ENCODE assay signal across 8 cellular contexts in the genomic region with DNA sequence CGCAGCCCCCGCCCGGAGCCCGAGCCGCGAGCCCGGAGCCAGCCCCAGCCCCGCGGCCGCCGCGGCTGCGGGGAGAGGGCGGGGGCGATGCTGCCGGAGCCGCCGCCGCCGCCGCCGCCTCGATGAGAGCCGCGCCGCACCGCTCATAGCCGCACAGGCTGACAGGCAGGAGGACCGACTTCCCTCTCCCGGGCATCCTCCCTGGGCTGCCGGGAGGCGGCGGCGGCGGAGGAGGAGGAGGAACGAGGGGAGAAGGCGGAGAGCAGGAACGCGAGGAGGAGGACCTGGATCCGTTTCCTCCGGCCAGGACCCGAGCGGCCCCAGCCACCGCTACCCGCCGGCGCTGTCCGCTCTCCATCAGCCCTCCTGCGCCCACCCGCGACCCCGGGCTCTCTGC. TPM values are rescaled to one million over a fixed set of nuclear protein-coding genes. Genes with fewer than 3 reads are reported as not detected.
A peak's percentile ranks its signal among the peaks of the same experiment; 100 is the strongest.
DNase-seq lines count a peak whose midpoint lies in the region; ATAC-seq, FAIRE-seq and TF ChIP-seq lines count a peak whose summit lies in the region.
"Had no signal": no experiment of that assay in that cellular context is flagged by ENCODE, and none has a peak within 500 bp of the region (broad histone marks: within the 10 kb centered on the region; RNA-seq: fewer than 3 reads in every experiment).

No MANE protein-coding gene starts in this region.

- CTCF ChIA-PET in activated naive CD4-positive, alpha-beta T cell treated with anti-CD3 and anti-CD28 coated beads for 36 hours (lab: Charles Lee): no interaction called here

- ATAC-seq in GM21576 (IDR thresholded peaks at IDR 0.05; ENCODE audit: unreplicated experiment) (peak; percentile 19), heart right ventricle (peak in 4 of 8 donors; percentile 6 to 24 (median 16))

- H3K36me3 Mint-ChIP-seq in activated naive CD4-positive, alpha-beta T cell treated with anti-CD3 and anti-CD28 coated beads for 36 hours (ENCODE audit: low read depth): no peaks in the 10 kb centered on the region

- H3K4me3 ChIP-seq in HUES64 (ENCODE audit: low read length) (peak overlapping the region; percentile 64), heart right ventricle (peak overlapping the region; percentile 37 to 80 (median 64)), rectal smooth muscle tissue (ENCODE audit: low read length) (peak overlapping the region; percentile 69)

- no peak for FAIRE-seq in GM12891 (lab: Jason Lieb, UNC)

- H3K4me1 ChIP-seq in HUES64 (ENCODE audit: insufficient read depth, low read length): peaks cover 7% of the 10 kb centered on the region
- peaks cover 0 to 34% (median 20%) of the 10 kb centered on the region in 9 donors for H3K4me1 ChIP-seq in heart right ventricle
- H3K4me1 ChIP-seq in rectal smooth muscle tissue (ENCODE audit: control insufficient read depth, insufficient read depth, low read length): peaks cover 4% of the 10 kb centered on the region

- H3K27me3 ChIP-seq in HUES64 (ENCODE audit: insufficient read depth, low read length) (peaks cover 91% of the 10 kb centered on the region), heart right ventricle (peaks cover 9 to 84% (median 54%) of the 10 kb centered on the region in 7 donors), rectal smooth muscle tissue (ENCODE audit: control insufficient read depth, insufficient read depth, low read length) (no peaks in the 10 kb centered on the region)

- H3K9ac ChIP-seq in HUES64 (ENCODE audit: low read depth, low read length) (no peak overlapping the region), rectal smooth muscle tissue (ENCODE audit: low read length) (no peak overlapping the region)

- H3K36me3 ChIP-seq in HUES64 (ENCODE audit: insufficient read depth, low read length): no peaks in the 10 kb centered on the region
- H3K36me3 ChIP-seq in heart right ventricle: no peaks in the 10 kb centered on the region
- no peaks in the 10 kb centered on the region for H3K36me3 ChIP-seq in rectal smooth muscle tissue (ENCODE audit: control insufficient read depth, insufficient read depth, low read length)

- peak; percentile 41 for DNase-seq in GM12891 (ENCODE audit: insufficient read length, low spot score)
- DNase-seq in activated naive CD4-positive, alpha-beta T cell treated with anti-CD3 and anti-CD28 coated beads for 36 hours: peak; percentile 32
- peak in 1 of 2 donors; percentile 48 for DNase-seq in heart right ventricle
- no peak for DNase-seq in NCI-H187 treated with DMSO at 0.1 percent for 48 hours (lab: John Stamatoyannopoulos, UW)

- TF ChIP-seq POLR2A in GM12891 (IDR thresholded peaks at IDR 0.05; ENCODE audit: low read depth, low read length): no peak

- H3K27ac ChIP-seq in HUES64 (ENCODE audit: low read depth, low read length) (no peak overlapping the region), heart right ventricle (peak overlapping the region in 5 of 10 donors; percentile 43 to 66 (median 53)), rectal smooth muscle tissue (ENCODE audit: low read depth, low read length) (peak overlapping the region; percentile 66)

- intact Hi-C loops in activated naive CD4-positive, alpha-beta T cell treated with anti-CD3 and anti-CD28 coated beads for 36 hours (cut with micrococcal nuclease): no loop called here
- intact Hi-C loops in heart right ventricle (cut with DNase I): no loop called here

- H3K4me3 Mint-ChIP-seq in activated naive CD4-positive, alpha-beta T cell treated with anti-CD3 and anti-CD28 coated beads for 36 hours: peak overlapping the region; percentile 67

- H3K27ac Mint-ChIP-seq in activated naive CD4-positive, alpha-beta T cell treated with anti-CD3 and anti-CD28 coated beads for 36 hours: no peak overlapping the region
- H3K27ac Mint-ChIP-seq: activated naive CD4-positive, alpha-beta T cell treated with anti-CD3 and anti-CD28 coated beads, Interleukin-2, amount 50 U/mL, for 24 hours had no signal

- H3K9me3 Mint-ChIP-seq in activated naive CD4-positive, alpha-beta T cell treated with anti-CD3 and anti-CD28 coated beads for 36 hours: no peaks in the 10 kb centered on the region
- H3K9me3 Mint-ChIP-seq: activated naive CD4-positive, alpha-beta T cell treated with anti-CD3 and anti-CD28 coated beads, Interleukin-2, amount 50 U/mL, for 24 hours had no signal

- no peak for TF ChIP-seq CTCF in heart right ventricle (IDR thresholded peaks at IDR 0.05)

- H3K9me3 ChIP-seq in HUES64 (ENCODE audit: insufficient read depth, low read depth, low read length) (no peaks in the 10 kb centered on the region), heart right ventricle (no peaks in the 10 kb centered on the region)

- H3K27me3 Mint-ChIP-seq in activated naive CD4-positive, alpha-beta T cell treated with anti-CD3 and anti-CD28 coated beads for 36 hours (ENCODE audit: low read depth): peaks cover 43% of the 10 kb centered on the region

- H3K4me1 Mint-ChIP-seq in activated naive CD4-positive, alpha-beta T cell treated with anti-CD3 and anti-CD28 coated beads for 36 hours (ENCODE audit: low read depth): peaks cover 32% of the 10 kb centered on the region

- WGBS in HUES64: 1% methylated on average over 52 of the region's 52 CpGs
- 0% methylated on average over 11 to 51 of the region's 52 CpGs for WGBS in heart right ventricle, 2 donors

TF ChIP-seq in GM12891, 5 proteins besides CTCF, POLR2A, EP300 and RAD21:
- no peak for TF ChIP-seq PAX5 (IDR thresholded peaks at IDR 0.05; ENCODE audit: insufficient read depth, low read length, severe bottlenecking)
- no peak for TF ChIP-seq SPI1 (IDR thresholded peaks at IDR 0.05; ENCODE audit: low read depth, low read length)
- TF ChIP-seq POLR2AphosphoS5 (IDR thresholded peaks at IDR 0.05; ENCODE audit: low read depth, low read length): no peak
- TF ChIP-seq POU2F2 (IDR thresholded peaks at IDR 0.05; ENCODE audit: low read depth, low read length): no peak
- no peak for TF ChIP-seq TAF1 (IDR thresholded peaks at IDR 0.05; ENCODE audit: low read depth, low read length)
TF ChIP-seq in GM12891: peak in this region for 0.

RNA-seq across cellular contexts. Expression of gene KLHL29, which starts 0.4 kb away (rescaled TPM):
- 2.1 TPM for polyA plus RNA-seq in GM12891 (2012; ENCODE audit: low read depth, missing spikeins)
- 1.3 TPM for polyA plus RNA-seq in HUES64 (2013, experiment 1 of 2)
- 2.1 TPM for polyA plus RNA-seq in HUES64 (2013, experiment 2 of 2)
- total RNA-seq in activated naive CD4-positive, alpha-beta T cell treated with anti-CD3 and anti-CD28 coated beads for 36 hours: 1 to 10 TPM; 2.4 to 2.9 TPM
- total RNA-seq in heart right ventricle: 1 to 10 TPM in 6 of 10 donors, under 1 TPM in 4; 0.71 to 1.5 (median 1.0) TPM
- polyA plus RNA-seq in heart right ventricle: 1 to 10 TPM; 1.0 to 1.2 TPM
